ENCODE assay signal across 9 cellular contexts in the genomic region with DNA sequence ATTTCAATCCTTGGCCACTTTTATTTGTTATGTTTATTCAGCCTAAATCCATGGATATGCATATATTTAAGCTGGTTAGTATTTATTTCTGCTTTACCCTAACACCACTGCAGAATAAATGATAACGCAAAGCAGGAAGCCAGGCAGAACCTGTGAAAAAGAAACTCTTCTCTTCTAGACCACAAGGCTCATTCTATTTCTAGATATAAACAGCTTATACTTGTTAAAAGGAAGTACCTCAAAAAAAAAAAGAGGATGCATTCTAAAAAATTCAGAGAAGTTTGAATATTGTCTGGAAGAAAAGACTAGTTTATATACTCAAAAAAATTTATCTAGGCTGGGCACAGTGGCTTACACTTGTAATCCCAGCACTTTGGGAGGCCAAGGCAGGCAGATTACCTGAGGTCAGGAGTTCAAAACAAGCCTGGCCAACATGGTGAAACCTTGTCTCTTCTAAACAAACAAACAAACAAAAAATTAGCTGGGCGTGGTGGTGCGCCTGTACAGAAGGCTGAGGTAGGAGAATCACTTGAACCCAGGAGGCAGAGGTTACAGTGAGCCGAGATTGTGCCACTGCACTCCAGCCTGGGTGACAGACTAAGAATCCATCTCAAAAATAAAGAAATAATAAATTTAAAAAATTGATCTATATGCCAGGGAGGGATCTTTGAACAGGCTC. TPM values are rescaled to one million over a fixed set of nuclear protein-coding genes. Genes with fewer than 3 reads are reported as not detected.
A peak's percentile ranks its signal among the peaks of the same experiment; 100 is the strongest.
DNase-seq lines count a peak whose midpoint lies in the region; ATAC-seq, FAIRE-seq and TF ChIP-seq lines count a peak whose summit lies in the region.
"Had no signal": no experiment of that assay in that cellular context is flagged by ENCODE, and none has a peak within 500 bp of the region (broad histone marks: within the 10 kb centered on the region; RNA-seq: fewer than 3 reads in every experiment).

No MANE protein-coding gene starts in this region.

- H3K4me3 ChIP-seq in endothelial cell of umbilical vein (replicated peaks in 1 of 3; ENCODE audit: insufficient read depth in 1 of 3, low read depth in 1 of 3, low read length in 3 of 3) = no peak overlapping the region
- H3K4me3 ChIP-seq in coronary artery = no peak overlapping the region

- H3K9ac ChIP-seq in endothelial cell of umbilical vein (replicated peaks; ENCODE audit: extremely low read depth, insufficient read depth, low read length) = peak overlapping the region; percentile 24

- dilution Hi-C loops in endothelial cell of umbilical vein (cut with MboI; ENCODE audit: extremely low pct_ligation_motif_present, low sequenced_read_pairs) = loop anchor here (25.0 kb wide), 2 partner anchors 131 to 431 kb away; no protein-coding TSS in a partner anchor

- peaks cover 18% of the 10 kb centered on the region for H3K4me1 Mint-ChIP-seq in nephron progenitor cell

- peak; percentile 58 for ATAC-seq in GM18508 (IDR thresholded peaks at IDR 0.05; ENCODE audit: insufficient read depth, unreplicated experiment)
- ATAC-seq in GM21619 (IDR thresholded peaks at IDR 0.05; ENCODE audit: unreplicated experiment) = peak; percentile 83
- peak; percentile 73 for ATAC-seq in HG03575 (IDR thresholded peaks at IDR 0.05; ENCODE audit: extremely low read depth, insufficient number of reproducible peaks, low FRiP score, unreplicated experiment)
- ATAC-seq: HCT116 had no signal

- no peaks in the 10 kb centered on the region for H3K9me3 Mint-ChIP-seq in nephron progenitor cell

- POLR2A ChIA-PET in endothelial cell of umbilical vein (lab: Charles Lee) = no interaction called here

- H3K27ac ChIP-seq in endothelial cell of umbilical vein (ENCODE audit: insufficient read depth, low read depth, low read length) = peak overlapping the region; percentile 75
- H3K27ac ChIP-seq in coronary artery = no peak overlapping the region

- no peaks in the 10 kb centered on the region for H3K36me3 ChIP-seq in endothelial cell of umbilical vein (ENCODE audit: control insufficient read depth in 2 of 2, extremely low read depth in 1 of 2, insufficient read depth in 2 of 2, low read length in 2 of 2)

- no peaks in the 10 kb centered on the region for H3K79me2 ChIP-seq in endothelial cell of umbilical vein (ENCODE audit: control insufficient read depth, insufficient read depth, low read length)

- CTCF ChIA-PET in endothelial cell of umbilical vein (lab: Charles Lee) = interaction anchor here (1.0 to 3.6 kb wide), 6 partner anchors 56 to 1490 kb away, joined by 3 to 17 read pairs (median 13); partner anchors contain the start of genes DUSP6 and GALNT4

- H2AFZ ChIP-seq in endothelial cell of umbilical vein (ENCODE audit: low read depth, low read length) = peak overlapping the region; percentile 86

- no peaks in the 10 kb centered on the region for H3K9me3 ChIP-seq in endothelial cell of umbilical vein (replicated peaks; ENCODE audit: control insufficient read depth, insufficient read depth, low read length)

- H3K27ac Mint-ChIP-seq in nephron progenitor cell = no peak overlapping the region

- H3K4me2 ChIP-seq in endothelial cell of umbilical vein (ENCODE audit: insufficient read depth, low read length) = peak overlapping the region; percentile 37

- no peaks in the 10 kb centered on the region for H3K36me3 Mint-ChIP-seq in nephron progenitor cell (ENCODE audit: low read depth)

- FAIRE-seq in endothelial cell of umbilical vein (lab: Jason Lieb, UNC) = no peak

- H3K9me1 ChIP-seq in endothelial cell of umbilical vein (replicated peaks; ENCODE audit: control insufficient read depth, extremely low read depth, insufficient read depth, low read length) = no peaks in the 10 kb centered on the region

- H3K4me1 ChIP-seq in endothelial cell of umbilical vein (ENCODE audit: control insufficient read depth, extremely low read depth, insufficient read depth, low read length) = peaks cover 9% of the 10 kb centered on the region

- no peak for TF ChIP-seq POLR2A in endothelial cell of umbilical vein (IDR thresholded peaks at IDR 0.05; ENCODE audit: low read depth, low read length)

- BruUV-seq in endothelial cell of umbilical vein (replicated peaks; lab: Mats Ljungman, UMichigan) = no TSS peak

- intact Hi-C loops in endothelial cell of umbilical vein (cut with micrococcal nuclease) = no loop called here

- TF ChIP-seq CTCF in endothelial cell of umbilical vein (IDR thresholded peaks at IDR 0.05; ENCODE audit: extremely low read depth in 1 of 2, insufficient read depth in 1 of 2, low read depth in 1 of 2, low read length in 2 of 2) = no peak
- TF ChIP-seq CTCF in coronary artery (IDR thresholded peaks at IDR 0.05) = no peak
- no peak for TF ChIP-seq CTCF in nephron progenitor cell (IDR thresholded peaks at IDR 0.05)

- H3K27me3 ChIP-seq in endothelial cell of umbilical vein (ENCODE audit: control insufficient read depth in 2 of 2, insufficient read depth in 2 of 2, low read length in 2 of 2) = no peaks in the 10 kb centered on the region

- no peak for DNase-seq in endothelial cell of umbilical vein (ENCODE audit: low read depth, low spot score)
- DNase-seq in coronary artery (ENCODE audit: low spot score) = no peak
- DNase-seq in stimulated activated CD4-positive, alpha-beta T cell treated with anti-CD3 and anti-CD28 coated beads, Interleukin-15, amount 100 ng/mL, for 24 hours = no peak
- no peak for DNase-seq in nephron progenitor cell
- DNase-seq in stimulated activated CD4-positive, alpha-beta T cell treated with anti-CD3 and anti-CD28 coated beads, Interleukin-2, amount 100 ng/mL, for 48 hours = no peak

- H3K27me3 Mint-ChIP-seq in nephron progenitor cell (ENCODE audit: low read depth, poor library complexity) = peaks cover 4% of the 10 kb centered on the region

- no peaks in the 10 kb centered on the region for H4K20me1 ChIP-seq in endothelial cell of umbilical vein (replicated peaks; ENCODE audit: control insufficient read depth, extremely low read depth, insufficient read depth, low read length)

- no peak overlapping the region for H3K4me3 Mint-ChIP-seq in nephron progenitor cell

TF ChIP-seq in endothelial cell of umbilical vein, 7 proteins besides CTCF, POLR2A, EP300 and RAD21:
- TF ChIP-seq EZH2 (IDR thresholded peaks at IDR 0.05; ENCODE audit: borderline replicate concordance, low read depth, low read length, severe bottlenecking) (no peak), MYC (IDR thresholded peaks at IDR 0.05; ENCODE audit: low read depth, low read length) (no peak), JUN (IDR thresholded peaks at IDR 0.05; ENCODE audit: borderline replicate concordance, insufficient read depth, insufficient read length, low read depth) (no peak), GATA2 (IDR thresholded peaks at IDR 0.05; ENCODE audit: insufficient read depth, insufficient read length, low read depth, low read length) (no peak), POLR2AphosphoS5 (IDR thresholded peaks at IDR 0.05; ENCODE audit: insufficient read depth, low read depth, low read length) (no peak), MAX (IDR thresholded peaks at IDR 0.05; ENCODE audit: insufficient read depth, insufficient read length) (no peak), FOS (IDR thresholded peaks at IDR 0.05; ENCODE audit: borderline replicate concordance, insufficient read depth, low read length) (no peak)
TF ChIP-seq in endothelial cell of umbilical vein: peak in this region for 0.

RNA-seq across cellular contexts. Expression of gene GALNT4, which starts 55.8 kb away (rescaled TPM):
- 9.8 and 10.9 TPM in 2 replicates for total RNA-seq in endothelial cell of umbilical vein
- polyA plus RNA-seq in endothelial cell of umbilical vein = 1.3 and 2.0 TPM in 2 replicates
- 1.8 and 2.3 TPM in 2 replicates for polyA plus RNA-seq in endothelial cell of umbilical vein (2011; cell fraction: cytosol; rRNA removed)
- polyA plus RNA-seq in endothelial cell of umbilical vein (2011; cell fraction: nucleus; rRNA removed) = 2.0 and 3.5 TPM in 2 replicates
- 5.9 and 9.0 TPM in 2 replicates for polyA plus RNA-seq in endothelial cell of umbilical vein (2012)
- polyA minus RNA-seq in endothelial cell of umbilical vein = 3.4 and 4.5 TPM in 2 replicates
- not detected for polyA minus RNA-seq in endothelial cell of umbilical vein (2011; cell fraction: cytosol; rRNA and poly(A)+ RNA removed)
- polyA minus RNA-seq in endothelial cell of umbilical vein (2011; cell fraction: nucleus; rRNA and poly(A)+ RNA removed) = 4.8 TPM in 2 replicates

RNA-seq across cellular contexts. Expression of gene POC1B, which starts 57.1 kb away (rescaled TPM):
- total RNA-seq in endothelial cell of umbilical vein = 18.2 and 22.9 TPM in 2 replicates
- polyA plus RNA-seq in endothelial cell of umbilical vein = 6.5 and 7.1 TPM in 2 replicates
- polyA plus RNA-seq in endothelial cell of umbilical vein (2011; cell fraction: cytosol; rRNA removed) = 9.4 and 10.4 TPM in 2 replicates
- 14.8 and 15.6 TPM in 2 replicates for polyA plus RNA-seq in endothelial cell of umbilical vein (2011; cell fraction: nucleus; rRNA removed)
- 14.4 and 16.9 TPM in 2 replicates for polyA plus RNA-seq in endothelial cell of umbilical vein (2012)
- polyA minus RNA-seq in endothelial cell of umbilical vein = 19.0 and 22.4 TPM in 2 replicates
- polyA minus RNA-seq in endothelial cell of umbilical vein (2011; cell fraction: cytosol; rRNA and poly(A)+ RNA removed) = 6.8 TPM
- polyA minus RNA-seq in endothelial cell of umbilical vein (2011; cell fraction: nucleus; rRNA and poly(A)+ RNA removed) = 34.2 and 44.5 TPM in 2 replicates
